9 cellular contexts compared by ENCODE assay signal in genomic region chr10:58435297-58435696, GRCh38. TPM values are rescaled to one million over a fixed set of nuclear protein-coding genes. Genes with fewer than 3 reads are reported as not detected.
DNase-seq lines count a peak whose midpoint lies in the region; ATAC-seq and TF ChIP-seq lines count a peak whose summit lies in the region.
"Had no signal": no experiment of that assay in that cellular context is flagged by ENCODE, and none has a peak within 500 bp of the region (broad histone marks: within the 10 kb centered on the region; RNA-seq: fewer than 3 reads in every experiment).

No MANE protein-coding gene starts in this region.

- no peak for TF ChIP-seq POLR2A in erythroblast (IDR thresholded peaks at IDR 0.05; ENCODE audit: low read length)

- peaks cover 3% of the 10 kb centered on the region for H3K27me3 ChIP-seq in CD4-positive, alpha-beta T cell (ENCODE audit: control insufficient read depth, insufficient read depth, low read length)

- CTCF ChIA-PET in CD4-positive, alpha-beta T cell (lab: Charles Lee), result interaction anchor here (1.3 kb wide), 1 partner anchor 136 kb away, joined by 3 read pairs; no protein-coding TSS in a partner anchor

- TF ChIP-seq CTCF in coronary artery (IDR thresholded peaks at IDR 0.05), result no peak
- TF ChIP-seq CTCF in CD4-positive, alpha-beta T cell (IDR thresholded peaks at IDR 0.05), result no peak

- intact Hi-C loops in CD4-positive, alpha-beta T cell (cut with DNase I, micrococcal nuclease), result no loop called here

- no peak overlapping the region for H3K4me3 ChIP-seq in coronary artery

- ATAC-seq in naive thymus-derived CD8-positive, alpha-beta T cell, result peak in 1 of 2 donors; percentile 50
- no peak for ATAC-seq in CD4-positive, alpha-beta T cell (ENCODE audit: poor library complexity)
- ATAC-seq in GM19455 (IDR thresholded peaks at IDR 0.05; ENCODE audit: unreplicated experiment), result no peak

- peaks cover 0 to 8% (median 5%) of the 10 kb centered on the region in 9 donors for H3K9me3 Mint-ChIP-seq in naive thymus-derived CD8-positive, alpha-beta T cell
- peaks cover 3% of the 10 kb centered on the region for H3K9me3 Mint-ChIP-seq in CD4-positive, alpha-beta T cell

- H3K27me3 Mint-ChIP-seq in naive thymus-derived CD8-positive, alpha-beta T cell, result peaks cover 0 to 15% (median 9%) of the 10 kb centered on the region in 5 donors
- peaks cover 6% of the 10 kb centered on the region for H3K27me3 Mint-ChIP-seq in CD4-positive, alpha-beta T cell

- peak overlapping the region in 1 of 2 donors; percentile 17 for H3K27ac ChIP-seq in coronary artery
- H3K27ac ChIP-seq in CD4-positive, alpha-beta T cell (ENCODE audit: low read depth, low read length), result no peak overlapping the region

- peak overlapping the region in 6 of 10 donors; percentile 15 to 68 (median 47) for H3K4me3 Mint-ChIP-seq in naive thymus-derived CD8-positive, alpha-beta T cell
- no peak overlapping the region for H3K4me3 Mint-ChIP-seq in CD4-positive, alpha-beta T cell

- no peaks in the 10 kb centered on the region for H3K9me3 ChIP-seq in CD4-positive, alpha-beta T cell (ENCODE audit: control insufficient read depth, low read length)

- H3K4me1 Mint-ChIP-seq in naive thymus-derived CD8-positive, alpha-beta T cell, result peaks cover 5 to 18% (median 14%) of the 10 kb centered on the region in 4 donors
- H3K4me1 Mint-ChIP-seq in CD4-positive, alpha-beta T cell (ENCODE audit: low read depth), result peaks cover 21% of the 10 kb centered on the region

- DNase-seq in Daoy (ENCODE audit: low read depth) (peak; percentile 96), MV-4-11 (lab: John Stamatoyannopoulos, UW) (peak; percentile 38), coronary artery (ENCODE audit: low spot score) (peak; percentile 79), D341Med (ENCODE audit: low spot score) (no peak), erythroblast (lab: John Stamatoyannopoulos, UW) (no peak)
- DNase-seq in naive thymus-derived CD8-positive, alpha-beta T cell, result peak in 1 of 10 donors; percentile 0
- no peak for DNase-seq in CD4-positive, alpha-beta T cell
- DNase-seq: hypothalamus had no signal

- peaks cover 0 to 6% (median 2%) of the 10 kb centered on the region in 3 donors for H3K36me3 Mint-ChIP-seq in naive thymus-derived CD8-positive, alpha-beta T cell
- H3K36me3 Mint-ChIP-seq in CD4-positive, alpha-beta T cell (ENCODE audit: low read depth), result no peaks in the 10 kb centered on the region

- H3K27ac Mint-ChIP-seq in naive thymus-derived CD8-positive, alpha-beta T cell, result peak overlapping the region in 6 of 10 donors; percentile 0 to 74 (median 45)
- no peak overlapping the region for H3K27ac Mint-ChIP-seq in CD4-positive, alpha-beta T cell

- POLR2A ChIA-PET in naive thymus-derived CD8-positive, alpha-beta T cell (lab: Charles Lee), result interaction anchor here (0.6 to 0.8 kb wide), 2 partner anchors 45 to 50 kb away, joined by 3 to 8 read pairs; partner anchors contain the start of gene TFAM
- POLR2A ChIA-PET in CD4-positive, alpha-beta T cell (lab: Charles Lee), result interaction anchor here (0.6 kb wide), 1 partner anchor 70 kb away, joined by 4 read pairs; no protein-coding TSS in a partner anchor

RNA-seq across cellular contexts. Expression of gene TFAM, which starts 50.1 kb away (rescaled TPM):
- total RNA-seq in Daoy (2014; rRNA removed; shearing (Covaris generic)), result 53.5 and 84.8 TPM in 2 replicates
- 10 to 100 TPM; 58.5 to 61.4 TPM for total RNA-seq in naive thymus-derived CD8-positive, alpha-beta T cell
- polyA plus RNA-seq in naive thymus-derived CD8-positive, alpha-beta T cell, result 10 to 100 TPM; 50.3 to 52.7 (median 51.9) TPM
- 10 to 100 TPM; 43.7 to 50.5 TPM for total RNA-seq in CD4-positive, alpha-beta T cell

Comparison
In these comparisons a context has a peak if more than half of its experiments do, and no peak if none do; other contexts are left out.
1. DNase-seq: peak in Daoy (single experiment), MV-4-11 (single experiment) and coronary artery (single experiment); none in D341Med (single experiment), erythroblast (0 of 2) and CD4-positive, alpha-beta T cell (0 of 10).